ENCODE assay signal across 20 cellular contexts in the genomic region with DNA sequence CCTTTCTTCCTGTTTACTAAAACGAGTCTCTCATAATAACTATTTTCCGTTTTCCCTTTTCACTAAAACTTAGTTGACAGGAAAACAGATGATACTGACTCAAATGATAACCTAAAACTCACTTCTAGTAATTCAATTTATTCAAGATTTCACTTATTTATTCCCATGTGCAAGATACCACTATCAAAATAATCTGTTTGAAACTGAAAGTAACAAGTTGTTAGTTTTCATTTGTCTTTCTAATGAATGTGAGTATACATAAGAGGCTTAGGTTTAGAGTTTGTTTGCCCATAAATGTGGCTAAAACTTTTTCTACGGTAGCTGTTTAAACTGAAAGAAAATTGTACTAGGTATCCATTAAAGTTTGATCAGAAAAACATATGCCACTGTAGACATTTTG.
A peak's percentile ranks its signal among the peaks of the same experiment; 100 is the strongest.
DNase-seq lines count a peak whose midpoint lies in the region; ATAC-seq and TF ChIP-seq lines count a peak whose summit lies in the region.
"Had no signal": no experiment of that assay in that cellular context is flagged by ENCODE, and none has a peak within 500 bp of the region (broad histone marks: within the 10 kb centered on the region; RNA-seq: fewer than 3 reads in every experiment).

No MANE protein-coding gene starts in this region.

- peak overlapping the region; percentile 2 to 73 (median 55) for H3K4me3 Mint-ChIP-seq in CD8-positive, alpha-beta memory T cell
- peak overlapping the region; percentile 36 for H3K4me3 Mint-ChIP-seq in activated CD8-positive, alpha-beta T cell treated with anti-CD3 and anti-CD28 coated beads, Interleukin-2, amount 10 ng/mL, durations not matched to agents 7 days and 5 days

- H3K27ac ChIP-seq in CD8-positive, alpha-beta memory T cell (ENCODE audit: low read depth, low read length): no peak overlapping the region
- no peak overlapping the region for H3K27ac ChIP-seq in right atrium auricular region
- H3K27ac ChIP-seq: foreskin keratinocyte, pancreas, SK-N-MC, thyroid gland had no signal

- no peak for TF ChIP-seq CTCF in right atrium auricular region (IDR thresholded peaks at IDR 0.05)

- H3K27me3 Mint-ChIP-seq in CD8-positive, alpha-beta memory T cell: no peaks in the 10 kb centered on the region
- no peaks in the 10 kb centered on the region for H3K27me3 Mint-ChIP-seq in activated CD8-positive, alpha-beta T cell treated with anti-CD3 and anti-CD28 coated beads, Interleukin-2, amount 10 ng/mL, durations not matched to agents 7 days and 5 days (ENCODE audit: low read depth)

- H3K4me3 ChIP-seq in CD8-positive, alpha-beta memory T cell (ENCODE audit: low read length): no peak overlapping the region
- no peak overlapping the region for H3K4me3 ChIP-seq in right atrium auricular region
- H3K4me3 ChIP-seq: pancreas, SK-N-MC, thyroid gland had no signal

- peak; percentile 75 for ATAC-seq in GM18520 (IDR thresholded peaks at IDR 0.05; ENCODE audit: unreplicated experiment)
- peak; percentile 74 for ATAC-seq in HG03432 (IDR thresholded peaks at IDR 0.05; ENCODE audit: unreplicated experiment)
- no peak for ATAC-seq in activated CD8-positive, alpha-beta T cell treated with anti-CD3 and anti-CD28 coated beads, Interleukin-2, amount 10 ng/mL, durations not matched to agents 7 days and 5 days
- no peak for ATAC-seq in GM21528 (IDR thresholded peaks at IDR 0.05; ENCODE audit: low FRiP score, unreplicated experiment)
- ATAC-seq: foreskin keratinocyte, left cardiac atrium, Panc1, pancreas had no signal

- no peaks in the 10 kb centered on the region for H3K36me3 Mint-ChIP-seq in CD8-positive, alpha-beta memory T cell
- H3K36me3 Mint-ChIP-seq in activated CD8-positive, alpha-beta T cell treated with anti-CD3 and anti-CD28 coated beads, Interleukin-2, amount 10 ng/mL, durations not matched to agents 7 days and 5 days (ENCODE audit: low read depth): no peaks in the 10 kb centered on the region

- H3K9me3 Mint-ChIP-seq in CD8-positive, alpha-beta memory T cell: peaks cover 0 to 6% (median 0%) of the 10 kb centered on the region in 5 donors
- no peaks in the 10 kb centered on the region for H3K9me3 Mint-ChIP-seq in activated CD8-positive, alpha-beta T cell treated with anti-CD3 and anti-CD28 coated beads, Interleukin-2, amount 10 ng/mL, durations not matched to agents 7 days and 5 days (ENCODE audit: insufficient read depth)

- peaks cover 0 to 13% (median 4%) of the 10 kb centered on the region in 3 donors for H3K4me1 Mint-ChIP-seq in CD8-positive, alpha-beta memory T cell
- H3K4me1 Mint-ChIP-seq in activated CD8-positive, alpha-beta T cell treated with anti-CD3 and anti-CD28 coated beads, Interleukin-2, amount 10 ng/mL, durations not matched to agents 7 days and 5 days (ENCODE audit: low read depth): peaks cover 4% of the 10 kb centered on the region

- no peak for DNase-seq in CD8-positive, alpha-beta memory T cell
- DNase-seq in activated CD8-positive, alpha-beta T cell treated with anti-CD3 and anti-CD28 coated beads, Interleukin-2, amount 10 ng/mL, durations not matched to agents 7 days and 5 days: no peak
- DNase-seq in right atrium auricular region (ENCODE audit: low spot score) (no peak), dedifferentiated amniotic fluid mesenchymal stem cell (ENCODE audit: extremely low spot score) (no peak), NCI-H1092 treated with DMSO at 0.1 percent for 48 hours (lab: John Stamatoyannopoulos, UW) (no peak)
- DNase-seq: activated CD8-positive, alpha-beta memory T cell treated with anti-CD3 and anti-CD28 coated beads for 24 hours; activated effector memory CD4-positive, alpha-beta T cell treated with Interleukin-2 at 50 U/mL for 16 hours; aorta; BE2C; foreskin keratinocyte; left cardiac atrium; NCI-H2081 treated with DMSO at 0.1 percent for 48 hours; NCI-H526; pancreas; thyroid gland had no signal

- CTCF ChIA-PET in CD8-positive, alpha-beta memory T cell (lab: Charles Lee): no interaction called here
- CTCF ChIA-PET in activated CD8-positive, alpha-beta T cell treated with anti-CD3 and anti-CD28 coated beads, Interleukin-2, amount 10 ng/mL, durations not matched to agents 7 days and 5 days (lab: Charles Lee): no interaction called here

- POLR2A ChIA-PET in CD8-positive, alpha-beta memory T cell (lab: Charles Lee): no interaction called here
- POLR2A ChIA-PET in activated CD8-positive, alpha-beta T cell treated with anti-CD3 and anti-CD28 coated beads, Interleukin-2, amount 10 ng/mL, durations not matched to agents 7 days and 5 days (lab: Charles Lee): no interaction called here

- no peaks in the 10 kb centered on the region for H3K27me3 ChIP-seq in CD8-positive, alpha-beta memory T cell (ENCODE audit: insufficient read depth, low read length, poor library complexity, severe bottlenecking)
- H3K27me3 ChIP-seq in right atrium auricular region: no peaks in the 10 kb centered on the region
- H3K27me3 ChIP-seq: BE2C, foreskin keratinocyte, pancreas, thyroid gland had no signal

- H3K9me3 ChIP-seq in CD8-positive, alpha-beta memory T cell (ENCODE audit: low read length): no peaks in the 10 kb centered on the region
- H3K9me3 ChIP-seq in right atrium auricular region: no peaks in the 10 kb centered on the region
- H3K9me3 ChIP-seq: BE2C, pancreas, thyroid gland had no signal

- no peaks in the 10 kb centered on the region for H3K36me3 ChIP-seq in CD8-positive, alpha-beta memory T cell (ENCODE audit: insufficient read depth, low read length)
- no peaks in the 10 kb centered on the region for H3K36me3 ChIP-seq in right atrium auricular region
- H3K36me3 ChIP-seq: BE2C, pancreas, thyroid gland had no signal

- no peaks in the 10 kb centered on the region for H3K4me1 ChIP-seq in CD8-positive, alpha-beta memory T cell (ENCODE audit: insufficient read depth, low read length)
- no peaks in the 10 kb centered on the region for H3K4me1 ChIP-seq in right atrium auricular region
- H3K4me1 ChIP-seq: BE2C, foreskin keratinocyte, pancreas, thyroid gland had no signal

- peak overlapping the region in 5 of 8 donors; percentile 23 to 87 (median 42) for H3K27ac Mint-ChIP-seq in CD8-positive, alpha-beta memory T cell
- H3K27ac Mint-ChIP-seq in activated CD8-positive, alpha-beta T cell treated with anti-CD3 and anti-CD28 coated beads, Interleukin-2, amount 10 ng/mL, durations not matched to agents 7 days and 5 days: no peak overlapping the region

Comparison
In these comparisons a context has a peak if more than half of its experiments do, and no peak if none do; other contexts are left out.
1. ATAC-seq: peak in GM18520 (single experiment) and HG03432 (single experiment); none in activated CD8-positive, alpha-beta T cell treated with anti-CD3 and anti-CD28 coated beads, Interleukin-2, amount 10 ng/mL, durations not matched to agents 7 days and 5 days (single experiment) and GM21528 (single experiment).